Comparison of ENCODE assay signal across 3 cellular contexts in genomic region chr1:6395781-6396244, GRCh38. TPM values are rescaled to one million over a fixed set of nuclear protein-coding genes. Genes with fewer than 3 reads are reported as not detected.
"Had no signal": no experiment of that assay in that cellular context is flagged by ENCODE, and none has a peak within 500 bp of the region (broad histone marks: within the 10 kb centered on the region; RNA-seq: fewer than 3 reads in every experiment).

No MANE protein-coding gene starts in this region.

RNA-seq across cellular contexts. Expression of gene HES2, which starts 23.9 kb away (rescaled TPM):
- total RNA-seq: GM23248, H4 had no signal
- polyA plus RNA-seq: GM23248 had no signal

RNA-seq across cellular contexts. Expression of gene ESPN, which starts 28.8 kb away (rescaled TPM):
- total RNA-seq: GM23248, H4, HFFc6 had no signal
- polyA plus RNA-seq: GM23248 had no signal
